In genomic region chr5:68433921-68434879, GRCh38 we compare ENCODE assay signal across 1 cellular context.
TF ChIP-seq lines count a peak whose summit lies in the region.

No MANE protein-coding gene starts in this region.

TF ChIP-seq in HEK293, 187 proteins besides CTCF, POLR2A, EP300 and RAD21 (continued from another document and continues in another):
- TF ChIP-seq, protein P1, sequence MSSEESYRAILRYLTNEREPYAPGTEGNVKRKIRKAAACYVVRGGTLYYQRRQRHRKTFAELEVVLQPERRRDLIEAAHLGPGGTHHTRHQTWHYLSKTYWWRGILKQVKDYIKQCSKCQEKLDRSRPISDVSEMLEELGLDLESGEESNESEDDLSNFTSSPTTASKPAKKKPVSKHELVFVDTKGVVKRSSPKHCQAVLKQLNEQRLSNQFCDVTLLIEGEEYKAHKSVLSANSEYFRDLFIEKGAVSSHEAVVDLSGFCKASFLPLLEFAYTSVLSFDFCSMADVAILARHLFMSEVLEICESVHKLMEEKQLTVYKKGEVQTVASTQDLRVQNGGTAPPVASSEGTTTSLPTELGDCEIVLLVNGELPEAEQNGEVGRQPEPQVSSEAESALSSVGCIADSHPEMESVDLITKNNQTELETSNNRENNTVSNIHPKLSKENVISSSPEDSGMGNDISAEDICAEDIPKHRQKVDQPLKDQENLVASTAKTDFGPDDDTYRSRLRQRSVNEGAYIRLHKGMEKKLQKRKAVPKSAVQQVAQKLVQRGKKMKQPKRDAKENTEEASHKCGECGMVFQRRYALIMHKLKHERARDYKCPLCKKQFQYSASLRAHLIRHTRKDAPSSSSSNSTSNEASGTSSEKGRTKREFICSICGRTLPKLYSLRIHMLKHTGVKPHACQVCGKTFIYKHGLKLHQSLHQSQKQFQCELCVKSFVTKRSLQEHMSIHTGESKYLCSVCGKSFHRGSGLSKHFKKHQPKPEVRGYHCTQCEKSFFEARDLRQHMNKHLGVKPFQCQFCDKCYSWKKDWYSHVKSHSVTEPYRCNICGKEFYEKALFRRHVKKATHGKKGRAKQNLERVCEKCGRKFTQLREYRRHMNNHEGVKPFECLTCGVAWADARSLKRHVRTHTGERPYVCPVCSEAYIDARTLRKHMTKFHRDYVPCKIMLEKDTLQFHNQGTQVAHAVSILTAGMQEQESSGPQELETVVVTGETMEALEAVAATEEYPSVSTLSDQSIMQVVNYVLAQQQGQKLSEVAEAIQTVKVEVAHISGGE (tag by site-specific recombination; conservative IDR thresholded peaks at IDR 0.05; ENCODE audit: low read depth) = no peak
- TF ChIP-seq ZNF433 (tag by site-specific recombination; IDR thresholded peaks at IDR 0.05; ENCODE audit: low read depth) = no peak
- TF ChIP-seq ZFP69B (tag by site-specific recombination; IDR thresholded peaks at IDR 0.05) = no peak
- no peak for TF ChIP-seq ZNF76 (tag by site-specific recombination; IDR thresholded peaks at IDR 0.05; ENCODE audit: borderline replicate concordance, low read depth)
- no peak for TF ChIP-seq REST (tag by site-specific recombination; IDR thresholded peaks at IDR 0.05)
- TF ChIP-seq ZSCAN23 (tag by site-specific recombination; IDR thresholded peaks at IDR 0.05) = no peak
- TF ChIP-seq RBAK (tag by site-specific recombination; IDR thresholded peaks at IDR 0.05) = no peak
- TF ChIP-seq ZNF398 (tag by site-specific recombination; IDR thresholded peaks at IDR 0.05) = 0 out of 2 replicates have a peak, but pooled peaks have one; percentile 12
- TF ChIP-seq ZNF707 (tag by site-specific recombination; IDR thresholded peaks at IDR 0.05) = no peak
- TF ChIP-seq ZNF521 (tag by site-specific recombination; IDR thresholded peaks at IDR 0.05) = no peak
- peak; percentile 39; the same call in 1 of the 2 replicates for TF ChIP-seq ZNF518A (tag by site-specific recombination; conservative IDR thresholded peaks at IDR 0.05; ENCODE audit: low read depth)
- no peak for TF ChIP-seq ZNF24 (tag by site-specific recombination; IDR thresholded peaks at IDR 0.05)
- TF ChIP-seq ZNF792 (tag by site-specific recombination; IDR thresholded peaks at IDR 0.05) = no peak
- TF ChIP-seq ZFP3 (tag by site-specific recombination; IDR thresholded peaks at IDR 0.05; ENCODE audit: low read depth) = no peak
- no peak for TF ChIP-seq ZNF157 (tag by site-specific recombination; IDR thresholded peaks at IDR 0.05)
- TF ChIP-seq ZNF138 (tag by site-specific recombination; IDR thresholded peaks at IDR 0.05; ENCODE audit: borderline replicate concordance) = no peak
- no peak for TF ChIP-seq ZNF692 (tag by site-specific recombination; IDR thresholded peaks at IDR 0.05)
- TF ChIP-seq ZNF660 (tag by site-specific recombination; IDR thresholded peaks at IDR 0.05) = peak; percentile 60; the same call in 1 of the 2 replicates
- TF ChIP-seq ZNF121 (tag by site-specific recombination; IDR thresholded peaks at IDR 0.05) = no peak
- peak; percentile 35; the same call in 1 of the 2 replicates for TF ChIP-seq ZNF366 (tag by site-specific recombination; conservative IDR thresholded peaks at IDR 0.05)
- TF ChIP-seq ZEB2 (tag by site-specific recombination; IDR thresholded peaks at IDR 0.05) = no peak
- no peak for TF ChIP-seq KLF7 (tag by site-specific recombination; IDR thresholded peaks at IDR 0.05; ENCODE audit: borderline replicate concordance)
- no peak for TF ChIP-seq TRIM28 (IDR thresholded peaks at IDR 0.05; ENCODE audit: borderline replicate concordance, low read length)
- TF ChIP-seq ZNF837 (tag by site-specific recombination; IDR thresholded peaks at IDR 0.05) = no peak
- TF ChIP-seq ZNF423 (tag by site-specific recombination; IDR thresholded peaks at IDR 0.05) = no peak
- no peak for TF ChIP-seq ZNF133 (tag by site-specific recombination; IDR thresholded peaks at IDR 0.05)
- TF ChIP-seq ZNF701 (tag by site-specific recombination; IDR thresholded peaks at IDR 0.05) = no peak
- no peak for TF ChIP-seq ZNF560 (tag by site-specific recombination; IDR thresholded peaks at IDR 0.05; ENCODE audit: borderline replicate concordance)
- TF ChIP-seq ZNF571 (tag by site-specific recombination; IDR thresholded peaks at IDR 0.05) = no peak
- 0 out of 2 replicates have a peak, but pooled peaks have one; percentile 21 for TF ChIP-seq KLF9 (tag by site-specific recombination; IDR thresholded peaks at IDR 0.05; ENCODE audit: low read depth)
- no peak for TF ChIP-seq IKZF3 (tag by site-specific recombination; IDR thresholded peaks at IDR 0.05)
- 0 out of 2 replicates have a peak, but pooled peaks have one; percentile 23 for TF ChIP-seq ZNF768 (tag by site-specific recombination; IDR thresholded peaks at IDR 0.05)
- TF ChIP-seq ZFHX2 (tag by site-specific recombination; conservative IDR thresholded peaks at IDR 0.05) = peak; percentile 85
- TF ChIP-seq MZF1 (tag by site-specific recombination; IDR thresholded peaks at IDR 0.05; ENCODE audit: borderline replicate concordance) = no peak
- TF ChIP-seq ZXDB (tag by site-specific recombination; IDR thresholded peaks at IDR 0.05) = peak; percentile 58; the same call in 1 of the 2 replicates
- TF ChIP-seq ZBTB21 (tag by site-specific recombination; IDR thresholded peaks at IDR 0.05) = no peak; the same call in 1 of the 2 replicates
- TF ChIP-seq, protein P2, sequence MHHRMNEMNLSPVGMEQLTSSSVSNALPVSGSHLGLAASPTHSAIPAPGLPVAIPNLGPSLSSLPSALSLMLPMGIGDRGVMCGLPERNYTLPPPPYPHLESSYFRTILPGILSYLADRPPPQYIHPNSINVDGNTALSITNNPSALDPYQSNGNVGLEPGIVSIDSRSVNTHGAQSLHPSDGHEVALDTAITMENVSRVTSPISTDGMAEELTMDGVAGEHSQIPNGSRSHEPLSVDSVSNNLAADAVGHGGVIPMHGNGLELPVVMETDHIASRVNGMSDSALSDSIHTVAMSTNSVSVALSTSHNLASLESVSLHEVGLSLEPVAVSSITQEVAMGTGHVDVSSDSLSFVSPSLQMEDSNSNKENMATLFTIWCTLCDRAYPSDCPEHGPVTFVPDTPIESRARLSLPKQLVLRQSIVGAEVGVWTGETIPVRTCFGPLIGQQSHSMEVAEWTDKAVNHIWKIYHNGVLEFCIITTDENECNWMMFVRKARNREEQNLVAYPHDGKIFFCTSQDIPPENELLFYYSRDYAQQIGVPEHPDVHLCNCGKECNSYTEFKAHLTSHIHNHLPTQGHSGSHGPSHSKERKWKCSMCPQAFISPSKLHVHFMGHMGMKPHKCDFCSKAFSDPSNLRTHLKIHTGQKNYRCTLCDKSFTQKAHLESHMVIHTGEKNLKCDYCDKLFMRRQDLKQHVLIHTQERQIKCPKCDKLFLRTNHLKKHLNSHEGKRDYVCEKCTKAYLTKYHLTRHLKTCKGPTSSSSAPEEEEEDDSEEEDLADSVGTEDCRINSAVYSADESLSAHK (tag by site-specific recombination; IDR thresholded peaks at IDR 0.05) = peak; percentile 54; the same call in 1 of the 2 replicates
- TF ChIP-seq HOXD13 (CRISPR knock-in tag; IDR thresholded peaks at IDR 0.05; ENCODE audit: borderline replicate concordance) = no peak
- no peak for TF ChIP-seq TSHZ1 (tag by site-specific recombination; IDR thresholded peaks at IDR 0.05; ENCODE audit: borderline replicate concordance)
- peak; percentile 53 for TF ChIP-seq ZBTB48 (tag by site-specific recombination; IDR thresholded peaks at IDR 0.05)
